In genomic region chr5:135683227-135683626, GRCh38 we compare ENCODE assay signal across 19 cellular contexts.
DNase-seq lines count a peak whose midpoint lies in the region; ATAC-seq, FAIRE-seq and TF ChIP-seq lines count a peak whose summit lies in the region.
"Had no signal": no experiment of that assay in that cellular context is flagged by ENCODE, and none has a peak within 500 bp of the region (broad histone marks: within the 10 kb centered on the region; RNA-seq: fewer than 3 reads in every experiment).

No MANE protein-coding gene starts in this region.

- H3K27ac ChIP-seq in A549, result no peak overlapping the region
- no peak overlapping the region for H3K27ac ChIP-seq in K562 (ENCODE audit: extremely low read depth, low read depth, low read length)
- H3K27ac ChIP-seq in hepatocyte, result no peak overlapping the region

- no peak overlapping the region for H3K4me2 ChIP-seq in A549
- no peak overlapping the region for H3K4me2 ChIP-seq in K562 (ENCODE audit: insufficient read depth, low read length)
- no peak overlapping the region for H3K4me2 ChIP-seq in hepatocyte

- H3K79me2 ChIP-seq in K562 (ENCODE audit: control insufficient read depth, insufficient read depth, low read length) (no peaks in the 10 kb centered on the region), hepatocyte (no peaks in the 10 kb centered on the region)

- H4K20me1 ChIP-seq in K562 (replicated peaks; ENCODE audit: control insufficient read depth, insufficient read depth, low read length), result no peaks in the 10 kb centered on the region
- no peaks in the 10 kb centered on the region for H4K20me1 ChIP-seq in hepatocyte (ENCODE audit: insufficient read depth, poor library complexity, severe bottlenecking)

- ATAC-seq in A549 (no peak), K562 (no peak), GM18519 (IDR thresholded peaks at IDR 0.05; ENCODE audit: low FRiP score, unreplicated experiment) (no peak)

- H3K27me3 ChIP-seq in K562 (ENCODE audit: control insufficient read depth in 2 of 2, insufficient read depth in 2 of 2, low read length in 2 of 2), result no peaks in the 10 kb centered on the region
- no peaks in the 10 kb centered on the region for H3K27me3 ChIP-seq in hepatocyte

- TF ChIP-seq CTCF in A549 (IDR thresholded peaks at IDR 0.05), result no peak
- TF ChIP-seq CTCF in K562 (IDR thresholded peaks at IDR 0.05 in 2 of 3, conservative IDR thresholded peaks at IDR 0.05 in 1 of 3; ENCODE audit: insufficient read depth in 2 of 3, low read depth in 1 of 3, low read length in 3 of 3), result no peak
- TF ChIP-seq CTCF in hepatocyte (IDR thresholded peaks at IDR 0.05; ENCODE audit: poor library complexity), result no peak

- H3K36me3 ChIP-seq in K562 (ENCODE audit: control insufficient read depth, insufficient read depth, low read length) (no peaks in the 10 kb centered on the region), hepatocyte (replicated peaks; ENCODE audit: insufficient read depth, low read depth) (no peaks in the 10 kb centered on the region)

- H3K4me1 ChIP-seq in A549, result no peaks in the 10 kb centered on the region
- H3K4me1 ChIP-seq in K562 (replicated peaks in 1 of 2; ENCODE audit: control insufficient read depth in 2 of 2, insufficient read depth in 2 of 2, low read length in 2 of 2), result no peaks in the 10 kb centered on the region
- no peaks in the 10 kb centered on the region for H3K4me1 ChIP-seq in hepatocyte (ENCODE audit: insufficient read depth)

- TF ChIP-seq POLR2A in A549 (IDR thresholded peaks at IDR 0.05; ENCODE audit: low read length) (no peak), K562 (conservative IDR thresholded peaks at IDR 0.05) (no peak)

- no peaks in the 10 kb centered on the region for H3K9me2 ChIP-seq in hepatocyte (replicated peaks; ENCODE audit: insufficient read depth)

- TF ChIP-seq EP300 in A549 (IDR thresholded peaks at IDR 0.05), result no peak
- no peak for TF ChIP-seq EP300 in K562 (IDR thresholded peaks at IDR 0.05; ENCODE audit: low read length)

- FAIRE-seq in A549 (lab: Jason Lieb, UNC) (no peak), K562 (lab: Jason Lieb, UNC) (no peak)
- FAIRE-seq: GM12891, GM18507 had no signal

- H3K9me1 ChIP-seq in K562 (ENCODE audit: control insufficient read depth, insufficient read depth, low read length), result no peaks in the 10 kb centered on the region

- H3K9ac ChIP-seq in K562 (ENCODE audit: insufficient read depth in 1 of 2, low read depth in 2 of 2, low read length in 2 of 2), result no peak overlapping the region

- CTCF ChIA-PET in A549 (lab: Yijun Ruan, JAX), result no interaction called here
- CTCF ChIA-PET in K562 (lab: Yijun Ruan, JAX; ENCODE audit: low intra/inter-chr PET ratio), result no interaction called here

- in situ Hi-C loops in K562 (cut with MboI), result no loop called here

- POLR2A ChIA-PET in A549 (lab: Yijun Ruan, JAX) (no interaction called here), K562 (lab: Yijun Ruan, JAX) (interaction anchor here (0.6 kb wide), 1 partner anchor 1723 kb away, joined by 4 read pairs; no protein-coding TSS in a partner anchor)

- H3K9me3 ChIP-seq in A549 (peaks cover 10% of the 10 kb centered on the region; the same call in 2 of the 3 replicates), K562 (replicated peaks; ENCODE audit: control insufficient read depth, insufficient read depth, low read depth, low read length) (no peaks in the 10 kb centered on the region), hepatocyte (ENCODE audit: low read depth) (no peaks in the 10 kb centered on the region)

- no peak overlapping the region for H3K4me3 ChIP-seq in A549
- H3K4me3 ChIP-seq in K562, result no peak overlapping the region
- H3K4me3 ChIP-seq in hepatocyte, result no peak overlapping the region

- no peak overlapping the region for H2AFZ ChIP-seq in K562 (ENCODE audit: low read depth, low read length)
- no peak overlapping the region for H2AFZ ChIP-seq in hepatocyte

- TF ChIP-seq RAD21 in A549 (conservative IDR thresholded peaks at IDR 0.05 in 1 of 2, IDR thresholded peaks at IDR 0.05 in 1 of 2) (no peak), K562 (CRISPR knock-in tag; conservative IDR thresholded peaks at IDR 0.05 in 1 of 2, IDR thresholded peaks at IDR 0.05 in 1 of 2) (no peak)

- no TSS peak for BruUV-seq in K562 (replicated peaks; lab: Mats Ljungman, UMichigan)

- intact Hi-C loops in K562 (cut with micrococcal nuclease), result no loop called here

- DNase-seq in A549 (ENCODE audit: low read depth in 1 of 2, low spot score in 1 of 2) (no peak), K562 (ENCODE audit: extremely low read depth in 1 of 4, low spot score in 3 of 4) (no peak), hepatocyte (ENCODE audit: low spot score) (peak; percentile 1), NCI-H1930 (lab: John Stamatoyannopoulos, UW) (no peak), medulla oblongata (ENCODE audit: extremely low spot score) (no peak)
- DNase-seq: 8988T; C1 segment of cervical spinal cord; Calu3; CD4-positive, alpha-beta memory T cell; COR-L47; DMS53; DMS79 treated with DMSO at 0.1 percent for 48 hours; GF-D8; GOT3; H7; HCEC 1CT had no signal

TF ChIP-seq in A549, 52 proteins besides CTCF, POLR2A, EP300 and RAD21:
- TF ChIP-seq ATOH8 (CRISPR knock-in tag; IDR thresholded peaks at IDR 0.05; ENCODE audit: low read depth) (no peak), MAFK (IDR thresholded peaks at IDR 0.05; ENCODE audit: partially characterized antibody) (peak; percentile 96)
TF ChIP-seq in A549: peak in this region for 1.

TF ChIP-seq in K562, 482 proteins besides CTCF, POLR2A, EP300 and RAD21:
- peak; percentile 92 for TF ChIP-seq MAFF (IDR thresholded peaks at IDR 0.05; ENCODE audit: low read length)
- peak; percentile 88 for TF ChIP-seq ZNF316 (IDR thresholded peaks at IDR 0.05)
- TF ChIP-seq JUND (IDR thresholded peaks at IDR 0.05; ENCODE audit: borderline replicate concordance, low read depth, low read length), result no peak
- TF ChIP-seq JUND (tag; IDR thresholded peaks at IDR 0.05; ENCODE audit: borderline replicate concordance, low read depth, low read length), result no peak
- peak; percentile 82 for TF ChIP-seq C11orf30 (IDR thresholded peaks at IDR 0.05; ENCODE audit: low read depth)
- peak; percentile 85 for TF ChIP-seq MAFG (tag; conservative IDR thresholded peaks at IDR 0.05)
- no peak for TF ChIP-seq RBM25 (IDR thresholded peaks at IDR 0.05; ENCODE audit: low read depth, low read length, severe bottlenecking)
- TF ChIP-seq MAFK (IDR thresholded peaks at IDR 0.05; ENCODE audit: low read length), result peak; percentile 94

Comparison
In these comparisons a context has a peak if more than half of its experiments do, and no peak if none do; other contexts are left out.
1. Of the 35 proteins assayed by ChIP-seq in both K562 and A549: peak only in K562: none; only in A549: none; in both: MAFK; in neither: 34.